Comparison of ENCODE assay signal across 9 cellular contexts in the genomic region with DNA sequence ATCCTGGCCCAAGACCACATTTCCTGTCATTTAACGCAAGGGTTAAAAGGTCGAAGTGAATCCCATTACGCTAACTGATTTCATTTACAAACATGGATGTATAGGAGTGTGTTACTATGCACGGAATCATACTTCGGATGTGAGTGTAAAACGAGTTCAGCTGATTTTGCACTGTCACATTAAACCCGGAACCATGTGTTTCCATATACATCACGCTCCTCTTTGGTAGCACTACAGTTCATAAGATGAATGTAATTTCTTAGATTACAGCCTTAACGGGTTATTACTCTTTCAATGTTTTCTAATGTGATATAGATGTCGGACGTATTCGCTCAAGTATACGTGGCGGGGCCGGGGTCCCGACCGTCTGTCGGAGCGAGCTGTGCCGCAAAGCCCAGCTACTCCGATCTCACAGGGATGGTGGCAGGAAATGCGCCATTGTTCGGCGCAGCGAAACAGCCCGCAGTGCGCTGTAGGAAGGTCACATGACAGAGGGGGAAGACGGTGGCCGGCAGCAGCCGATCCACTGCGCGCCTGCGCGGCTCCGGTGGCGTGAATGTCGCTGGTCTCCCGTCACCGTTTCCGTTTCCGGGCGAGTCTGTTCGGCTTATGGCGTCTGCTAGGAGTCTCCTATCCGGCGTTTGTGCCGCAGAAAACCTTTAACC.
A peak's percentile ranks its signal among the peaks of the same experiment; 100 is the strongest.
DNase-seq lines count a peak whose midpoint lies in the region; ATAC-seq and TF ChIP-seq lines count a peak whose summit lies in the region.
"Had no signal": no experiment of that assay in that cellular context is flagged by ENCODE, and none has a peak within 500 bp of the region (broad histone marks: within the 10 kb centered on the region; RNA-seq: fewer than 3 reads in every experiment).

No MANE protein-coding gene starts in this region.

- ATAC-seq in naive thymus-derived CD8-positive, alpha-beta T cell = peak; percentile 92 to 93
- no peak for ATAC-seq in GM18505 (IDR thresholded peaks at IDR 0.05; ENCODE audit: unreplicated experiment)
- ATAC-seq: HCT116 had no signal

- peaks cover 0 to 44% (median 21%) of the 10 kb centered on the region in 3 donors for H3K36me3 Mint-ChIP-seq in naive thymus-derived CD8-positive, alpha-beta T cell

- POLR2A ChIA-PET in naive thymus-derived CD8-positive, alpha-beta T cell (lab: Charles Lee) = interaction anchor here (0.5 to 1.5 kb wide), 2 partner anchors 183 to 195 kb away, joined by 4 to 10 read pairs; no protein-coding TSS in a partner anchor

- no peak for TF ChIP-seq POLR2A in GM18505 (IDR thresholded peaks at IDR 0.05; ENCODE audit: borderline replicate concordance, extremely low read depth, insufficient read depth, insufficient read length)

- H3K4me3 Mint-ChIP-seq in naive thymus-derived CD8-positive, alpha-beta T cell = peak overlapping the region; percentile 78 to 96 (median 94)

- H3K4me1 Mint-ChIP-seq in naive thymus-derived CD8-positive, alpha-beta T cell = peaks cover 0 to 9% (median 4%) of the 10 kb centered on the region in 4 donors

- peak overlapping the region; percentile 80 to 98 (median 95) for H3K27ac Mint-ChIP-seq in naive thymus-derived CD8-positive, alpha-beta T cell

- H3K27me3 Mint-ChIP-seq in naive thymus-derived CD8-positive, alpha-beta T cell = peaks cover 2 to 29% (median 15%) of the 10 kb centered on the region in 5 donors

- H3K9me3 Mint-ChIP-seq in naive thymus-derived CD8-positive, alpha-beta T cell = peaks cover 12 to 70% (median 40%) of the 10 kb centered on the region in 9 donors

- DNase-seq in D341Med (ENCODE audit: low spot score) (peak; percentile 91), NCI-H526 (lab: John Stamatoyannopoulos, UW) (peak; percentile 36 to 71), fibroblast of the aortic adventitia (ENCODE audit: low read depth) (peak; percentile 67), HCEC 1CT (no peak)
- peak; percentile 15 for DNase-seq in activated effector memory CD4-positive, alpha-beta T cell treated with Interleukin-2 at 50 U/mL for 16 hours
- DNase-seq in naive thymus-derived CD8-positive, alpha-beta T cell = peak; percentile 35 to 88 (median 74)
- peak; percentile 35 to 48 for DNase-seq in stimulated activated CD8-positive, alpha-beta memory T cell treated with anti-CD3 and anti-CD28 coated beads, Interleukin-7, amount 100 ng/mL, for 48 hours (ENCODE audit: extremely low read depth in 1 of 2, low read depth in 1 of 2)

- peak overlapping the region; percentile 62 for H3K4me3 ChIP-seq in fibroblast of the aortic adventitia (ENCODE audit: low read depth, low read length)

- TF ChIP-seq CTCF in fibroblast of the aortic adventitia (IDR thresholded peaks at IDR 0.05; ENCODE audit: insufficient read depth, low read length) = no peak
